ENCODE assay signal across 15 cellular contexts in the genomic region with DNA sequence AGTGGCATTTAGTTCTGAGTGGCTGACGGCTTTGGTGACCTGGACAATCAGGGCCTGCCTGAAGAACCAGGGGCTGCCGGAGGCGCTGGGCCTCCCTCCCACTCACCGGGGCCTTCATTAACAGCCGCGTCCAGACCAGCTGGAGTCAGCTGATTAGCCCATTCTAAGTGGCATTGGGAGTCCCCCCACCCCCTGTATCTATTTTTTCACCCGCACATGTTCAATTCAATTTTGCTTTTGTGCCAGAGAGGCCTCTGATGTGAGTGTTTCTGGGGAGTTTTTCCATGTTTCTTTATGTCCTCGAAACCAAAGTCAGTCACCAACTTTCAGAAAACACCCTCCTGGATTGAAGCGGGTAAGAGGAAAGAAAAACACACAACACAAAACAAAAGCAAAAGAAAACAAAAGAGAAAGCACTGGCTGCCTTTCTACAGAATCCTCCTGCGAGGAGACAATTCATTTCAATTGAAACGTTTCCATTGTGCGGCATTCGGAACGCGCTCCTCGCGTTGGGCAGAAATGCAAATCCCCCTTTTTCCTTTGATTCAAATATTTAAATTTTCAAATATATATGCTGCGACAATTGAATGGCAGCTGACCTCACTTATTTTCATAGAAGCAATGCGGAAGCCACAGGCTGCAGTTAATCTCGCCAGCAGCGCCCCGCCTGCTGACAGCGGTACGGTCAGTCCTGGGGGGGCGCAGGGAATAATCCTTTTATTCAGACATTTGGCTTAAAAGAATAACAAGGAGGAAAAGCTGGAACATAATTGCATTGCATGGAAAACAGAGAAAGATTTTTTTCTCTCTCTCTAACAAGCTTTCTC. TPM values are rescaled to one million over a fixed set of nuclear protein-coding genes. Genes with fewer than 3 reads are reported as not detected.
A peak's percentile ranks its signal among the peaks of the same experiment; 100 is the strongest.
DNase-seq lines count a peak whose midpoint lies in the region; TF ChIP-seq lines count a peak whose summit lies in the region.
"Had no signal": no experiment of that assay in that cellular context is flagged by ENCODE, and none has a peak within 500 bp of the region (broad histone marks: within the 10 kb centered on the region; RNA-seq: fewer than 3 reads in every experiment).

No MANE protein-coding gene starts in this region.

- no peak overlapping the region for H3K27ac Mint-ChIP-seq in endodermal cell
- peak overlapping the region; percentile 60 for H3K27ac Mint-ChIP-seq in neural crest cell (ENCODE audit: unreplicated experiment)
- no peak overlapping the region for H3K27ac Mint-ChIP-seq in CD4-positive, alpha-beta memory T cell
- H3K27ac Mint-ChIP-seq: activated naive CD8-positive, alpha-beta T cell treated with anti-CD3 and anti-CD28 coated beads, Interleukin-2, amount 50 U/mL, for 24 hours had no signal

- CTCF ChIA-PET in CD4-positive, alpha-beta memory T cell (lab: Charles Lee; ENCODE audit: partially characterized antibody), result interaction anchor here (1.5 kb wide), 1 partner anchor 12 kb away, joined by 3 read pairs; no protein-coding TSS in a partner anchor

- peak overlapping the region; percentile 30; the same call in 1 of the 2 replicates for H3K4me2 ChIP-seq in BLaER1
- H3K4me2 ChIP-seq in osteoblast (ENCODE audit: insufficient read depth, low read length), result no peak overlapping the region

- H2AFZ ChIP-seq in osteoblast (ENCODE audit: low read length), result no peak overlapping the region

- no peaks in the 10 kb centered on the region for H3K79me2 ChIP-seq in osteoblast (ENCODE audit: insufficient read depth, low read length)

- no peaks in the 10 kb centered on the region for H4K20me1 ChIP-seq in BLaER1
- H4K20me1 ChIP-seq in osteoblast (ENCODE audit: insufficient read depth, low read length), result no peaks in the 10 kb centered on the region

- H3K27me3 Mint-ChIP-seq in endodermal cell (ENCODE audit: insufficient read depth) (peaks cover 81% of the 10 kb centered on the region), neural crest cell (ENCODE audit: low read depth) (peaks cover 58% of the 10 kb centered on the region)
- H3K27me3 Mint-ChIP-seq in CD4-positive, alpha-beta memory T cell, result peaks cover 26 to 36% of the 10 kb centered on the region in 2 donors

- TF ChIP-seq CTCF in endodermal cell (conservative IDR thresholded peaks at IDR 0.05) (no peak), neural crest cell (conservative IDR thresholded peaks at IDR 0.05) (no peak), osteoblast (IDR thresholded peaks at IDR 0.05; ENCODE audit: extremely low read depth, low read depth, low read length) (no peak)

- DNase-seq in NCI-H526 treated with DMSO at 0.1 percent for 48 hours (lab: John Stamatoyannopoulos, UW) (peak; percentile 72), endodermal cell (no peak), neural crest cell (ENCODE audit: low read depth, low spot score) (no peak), osteoblast (ENCODE audit: insufficient read length, low spot score, missing footprints) (no peak), NCI-H187 (lab: John Stamatoyannopoulos, UW) (no peak), A172 (ENCODE audit: low spot score) (no peak)
- DNase-seq in CD4-positive, alpha-beta memory T cell, result no peak
- DNase-seq: activated naive CD8-positive, alpha-beta T cell treated with anti-CD3 and anti-CD28 coated beads, Interleukin-2, amount 50 U/mL, for 24 hours; DND-41; KBM-7; NCI-H187 treated with DMSO at 0.1 percent for 48 hours; NK-92 treated with Interleukin-12 subunit alpha and Interleukin-12 subunit beta, amount 100 ng/mL, for 24 hours; SJCRH30 had no signal

- no peaks in the 10 kb centered on the region for H3K36me3 Mint-ChIP-seq in endodermal cell (ENCODE audit: low read depth)
- no peaks in the 10 kb centered on the region for H3K36me3 Mint-ChIP-seq in neural crest cell (ENCODE audit: low read depth)
- no peaks in the 10 kb centered on the region for H3K36me3 Mint-ChIP-seq in CD4-positive, alpha-beta memory T cell

- H3K9me3 Mint-ChIP-seq in endodermal cell, result peaks cover 10% of the 10 kb centered on the region
- H3K9me3 Mint-ChIP-seq in neural crest cell, result no peaks in the 10 kb centered on the region
- H3K9me3 Mint-ChIP-seq in CD4-positive, alpha-beta memory T cell, result peaks cover 0 to 2% (median 0%) of the 10 kb centered on the region in 8 donors
- H3K9me3 Mint-ChIP-seq: activated naive CD8-positive, alpha-beta T cell treated with anti-CD3 and anti-CD28 coated beads, Interleukin-2, amount 50 U/mL, for 24 hours had no signal

- POLR2A ChIA-PET in CD4-positive, alpha-beta memory T cell (lab: Charles Lee; ENCODE audit: partially characterized antibody), result no interaction called here

- H3K36me3 ChIP-seq in BLaER1 (no peaks in the 10 kb centered on the region), endodermal cell (ENCODE audit: control insufficient read depth, insufficient read depth, low read length) (no peaks in the 10 kb centered on the region), osteoblast (ENCODE audit: insufficient read depth, low read length) (no peaks in the 10 kb centered on the region)
- H3K36me3 ChIP-seq in CD4-positive, alpha-beta memory T cell (ENCODE audit: insufficient read depth, low read length), result no peaks in the 10 kb centered on the region
- H3K36me3 ChIP-seq: SJCRH30 had no signal

- H3K27me3 ChIP-seq in BLaER1 (peaks cover 38% of the 10 kb centered on the region), endodermal cell (ENCODE audit: control insufficient read depth, insufficient read depth, low read length, poor library complexity, severe bottlenecking) (peaks cover 89% of the 10 kb centered on the region), osteoblast (ENCODE audit: insufficient read depth, low read length) (peaks cover 38% of the 10 kb centered on the region)
- H3K27me3 ChIP-seq in CD4-positive, alpha-beta memory T cell (ENCODE audit: insufficient read depth, low read length), result peaks cover 9% of the 10 kb centered on the region
- H3K27me3 ChIP-seq: SJCRH30 had no signal

- H3K4me1 Mint-ChIP-seq in endodermal cell (no peaks in the 10 kb centered on the region), neural crest cell (peaks cover 51% of the 10 kb centered on the region)
- peaks cover 0 to 6% (median 4%) of the 10 kb centered on the region in 4 donors for H3K4me1 Mint-ChIP-seq in CD4-positive, alpha-beta memory T cell

- H3K4me1 ChIP-seq in BLaER1 (peaks cover 66% of the 10 kb centered on the region), endodermal cell (ENCODE audit: control insufficient read depth, insufficient read depth, low read length) (no peaks in the 10 kb centered on the region), osteoblast (ENCODE audit: insufficient read depth, low read length) (no peaks in the 10 kb centered on the region)
- no peaks in the 10 kb centered on the region for H3K4me1 ChIP-seq in CD4-positive, alpha-beta memory T cell (ENCODE audit: insufficient read depth, low read length)
- H3K4me1 ChIP-seq: SJCRH30 had no signal

- H3K9me3 ChIP-seq in BLaER1 (no peaks in the 10 kb centered on the region), endodermal cell (ENCODE audit: control insufficient read depth, low read length) (peaks cover 6% of the 10 kb centered on the region), osteoblast (ENCODE audit: low read depth, low read length) (no peaks in the 10 kb centered on the region)
- H3K9me3 ChIP-seq in CD4-positive, alpha-beta memory T cell (ENCODE audit: control insufficient read depth in 1 of 2, low read length in 2 of 2), result no peaks in the 10 kb centered on the region
- H3K9me3 ChIP-seq: SJCRH30 had no signal

- no peak overlapping the region for H3K4me3 Mint-ChIP-seq in endodermal cell
- peak overlapping the region; percentile 59 for H3K4me3 Mint-ChIP-seq in neural crest cell
- H3K4me3 Mint-ChIP-seq in CD4-positive, alpha-beta memory T cell, result peak overlapping the region in 2 of 8 donors; percentile 31 to 36
- H3K4me3 Mint-ChIP-seq: activated naive CD8-positive, alpha-beta T cell treated with anti-CD3 and anti-CD28 coated beads, Interleukin-2, amount 50 U/mL, for 24 hours had no signal

- intact Hi-C loops in CD4-positive, alpha-beta memory T cell (cut with micrococcal nuclease), result no loop called here

- no peak overlapping the region for H3K27ac ChIP-seq in BLaER1
- peak overlapping the region; percentile 95 for H3K27ac ChIP-seq in endodermal cell (ENCODE audit: low read depth, low read length)
- no peak overlapping the region for H3K27ac ChIP-seq in CD4-positive, alpha-beta memory T cell (ENCODE audit: low read depth, low read length)
- H3K27ac ChIP-seq in osteoblast (ENCODE audit: low read depth, low read length), result no peak overlapping the region
- H3K27ac ChIP-seq: SJCRH30, VCaP had no signal

- H3K9ac ChIP-seq in BLaER1 (no peak overlapping the region), endodermal cell (ENCODE audit: extremely low read depth, low read length, poor library complexity, severe bottlenecking) (no peak overlapping the region)

- 16 to 33% methylated on average over 13 to 25 of the region's 25 CpGs for WGBS in endodermal cell (ENCODE audit: insufficient coverage in 1 of 2, insufficient read length in 1 of 2), 2 experiments

- H3K4me3 ChIP-seq in BLaER1 (no peak overlapping the region), endodermal cell (ENCODE audit: low read length) (no peak overlapping the region), osteoblast (ENCODE audit: insufficient read depth, low read length) (no peak overlapping the region)
- no peak overlapping the region for H3K4me3 ChIP-seq in CD4-positive, alpha-beta memory T cell (ENCODE audit: low read length in 2 of 2)
- H3K4me3 ChIP-seq: SJCRH30 had no signal

RNA-seq across cellular contexts. Expression of a gene that starts 17.6 kb away (rescaled TPM):
- total RNA-seq in endodermal cell (10 to 100 TPM; 37.6 to 60.9 TPM), neural crest cell (78.3 and 80.0 TPM in 2 replicates), osteoblast (10.9 and 13.3 TPM in 2 replicates)
- 174 TPM for polyA plus RNA-seq in endodermal cell (2013, experiment 1 of 2)
- 148 TPM for polyA plus RNA-seq in endodermal cell (2013, experiment 2 of 2)
- total RNA-seq in CD4-positive, alpha-beta memory T cell, result 1 to 10 TPM; 4.9 to 6.1 TPM
- polyA plus RNA-seq in CD4-positive, alpha-beta memory T cell, result under 1 TPM; 0.10 to 0.73 TPM
- 32.5 and 40.5 TPM in 2 replicates for total RNA-seq in A172 (2014; rRNA removed; shearing (Covaris generic))
- total RNA-seq: SJCRH30 had no signal
